In genomic region chr10:5106544-5106943, GRCh38 we compare ENCODE assay signal across 1 cellular context. TPM values are rescaled to one million over a fixed set of nuclear protein-coding genes. Genes with fewer than 3 reads are reported as not detected.
"Had no signal": no experiment of that assay in that cellular context is flagged by ENCODE, and none has a peak within 500 bp of the region (broad histone marks: within the 10 kb centered on the region; RNA-seq: fewer than 3 reads in every experiment).

No MANE protein-coding gene starts in this region.

RNA-seq across cellular contexts. Expression of gene AKR1C3, which starts 12.3 kb away (rescaled TPM):
- total RNA-seq: activated B cell treated with CpG ODN at 0.5 μM for 24 hours had no signal
